ENCODE assay signal across 28 cellular contexts in genomic region chr12:131510431-131510830, GRCh38.
A peak's percentile ranks its signal among the peaks of the same experiment; 100 is the strongest.
DNase-seq lines count a peak whose midpoint lies in the region; ATAC-seq, FAIRE-seq and TF ChIP-seq lines count a peak whose summit lies in the region.
"Had no signal": no experiment of that assay in that cellular context is flagged by ENCODE, and none has a peak within 500 bp of the region (broad histone marks: within the 10 kb centered on the region; RNA-seq: fewer than 3 reads in every experiment).

No MANE protein-coding gene starts in this region.

- H3K18ac ChIP-seq in H1 (ENCODE audit: extremely low read depth, low read length) = no peak overlapping the region

- POLR2A ChIA-PET in H1 (lab: Charles Lee; ENCODE audit: partially characterized antibody) = no interaction called here
- POLR2A ChIA-PET in RWPE1 (lab: Yijun Ruan, JAX; ENCODE audit: low non-redundant PET) = no interaction called here

- no peak overlapping the region for H2BK5ac ChIP-seq in H1 (ENCODE audit: low read depth, low read length)

- no peak overlapping the region for H3K4ac ChIP-seq in H1 (replicated peaks; ENCODE audit: insufficient read length, low read depth, low read length)

- no peak overlapping the region for H2BK15ac ChIP-seq in H1 (ENCODE audit: low read length)

- H3K4me1 Mint-ChIP-seq in stimulated activated naive CD8-positive, alpha-beta T cell treated with anti-CD3 and anti-CD28 coated beads, Interleukin-15, Interleukin-2, amounts not matched to agents 100 ng/mL and 50 ng/mL, for 24 hours (ENCODE audit: low read depth) = peaks cover 14% of the 10 kb centered on the region

- H3K9me3 ChIP-seq in H1 (ENCODE audit: insufficient read depth in 2 of 2, low read depth in 1 of 2, low read length in 1 of 2) = no peaks in the 10 kb centered on the region
- H3K9me3 ChIP-seq: SJSA1 had no signal

- H3K23ac ChIP-seq in H1 (ENCODE audit: insufficient read length) = no peak overlapping the region

- H4K8ac ChIP-seq in H1 (ENCODE audit: extremely low read depth, insufficient read depth, low read length) = no peak overlapping the region

- H3K27me3 Mint-ChIP-seq in stimulated activated naive CD8-positive, alpha-beta T cell treated with anti-CD3 and anti-CD28 coated beads, Interleukin-15, Interleukin-2, amounts not matched to agents 100 ng/mL and 50 ng/mL, for 24 hours = peaks cover 4% of the 10 kb centered on the region

- H3K27me3 ChIP-seq in H1 (replicated peaks in 1 of 4; ENCODE audit: control insufficient read depth in 3 of 4, extremely low read depth in 1 of 4, insufficient read depth in 3 of 4, low read length in 3 of 4) = no peaks in the 10 kb centered on the region
- H3K27me3 ChIP-seq: SJSA1 had no signal

- H3K9ac ChIP-seq in H1 (replicated peaks in 1 of 4; ENCODE audit: extremely low read depth in 1 of 4, low read depth in 3 of 4, low read length in 3 of 4) = no peak overlapping the region
- H3K9ac ChIP-seq: GM23248 had no signal

- no peak overlapping the region for H2BK120ac ChIP-seq in H1 (replicated peaks; ENCODE audit: low read depth, low read length)

- no peak for ATAC-seq in stimulated activated naive CD8-positive, alpha-beta T cell treated with anti-CD3 and anti-CD28 coated beads, Interleukin-15, Interleukin-2, amounts not matched to agents 100 U/mL and 50 U/mL, for 24 hours
- ATAC-seq: K562, Right ventricle myocardium inferior had no signal

- H3K79me1 ChIP-seq in H1 (ENCODE audit: low read depth, low read length) = no peaks in the 10 kb centered on the region

- H3K36me3 Mint-ChIP-seq in stimulated activated naive CD8-positive, alpha-beta T cell treated with anti-CD3 and anti-CD28 coated beads, Interleukin-15, Interleukin-2, amounts not matched to agents 100 ng/mL and 50 ng/mL, for 24 hours (ENCODE audit: low read depth) = peaks cover 4% of the 10 kb centered on the region
- H3K36me3 Mint-ChIP-seq: T-cell had no signal

- H3K27ac ChIP-seq in H1 (ENCODE audit: low read depth, low read length) (no peak overlapping the region), RWPE1 (no peak overlapping the region), substantia nigra (ENCODE audit: low read depth, low read length, poor library complexity, severe bottlenecking) (no peak overlapping the region)
- H3K27ac ChIP-seq: C4-2B, GM23248, SJSA1 had no signal

- CTCF ChIA-PET in H1 (lab: Charles Lee; ENCODE audit: partially characterized antibody) (no interaction called here), RWPE1 (lab: Yijun Ruan, JAX) (no interaction called here)

- H4K91ac ChIP-seq in H1 (replicated peaks; ENCODE audit: insufficient read length, low read length) = no peak overlapping the region

- peaks cover 6% of the 10 kb centered on the region for H3K9me3 Mint-ChIP-seq in stimulated activated naive CD8-positive, alpha-beta T cell treated with anti-CD3 and anti-CD28 coated beads, Interleukin-15, Interleukin-2, amounts not matched to agents 100 ng/mL and 50 ng/mL, for 24 hours
- H3K9me3 Mint-ChIP-seq: H9 had no signal

- peak overlapping the region; percentile 28 for H3K27ac Mint-ChIP-seq in stimulated activated naive CD8-positive, alpha-beta T cell treated with anti-CD3 and anti-CD28 coated beads, Interleukin-15, Interleukin-2, amounts not matched to agents 100 ng/mL and 50 ng/mL, for 24 hours

- 85% methylated on average over 4 of the region's 4 CpGs; no CpG with 5 or more reads in 1 of the 2 experiments for WGBS in H1 (ENCODE audit: extremely low coverage in 1 of 2, insufficient coverage in 1 of 2, insufficient read length in 1 of 2, insufficient replicate concordance in 2 of 2, low coverage in 1 of 2, low lambda C conversion rate in 2 of 2, missing lambda C conversion rate in 1 of 2), 2 experiments

- H4K5ac ChIP-seq in H1 (ENCODE audit: insufficient read length, low read depth, low read length) = no peak overlapping the region

- H3K23me2 ChIP-seq in H1 (ENCODE audit: low read depth, low read length) = no peaks in the 10 kb centered on the region

- no peak overlapping the region for H3K56ac ChIP-seq in H1 (replicated peaks; ENCODE audit: insufficient read length, low read depth, low read length)

- 0 out of 2 replicates have a peak overlapping the region, but pooled peaks have one; percentile 9 for H2BK12ac ChIP-seq in H1 (ENCODE audit: low read depth, low read length)

- H3K14ac ChIP-seq in H1 (ENCODE audit: insufficient read length) = no peak overlapping the region

- no peak overlapping the region for H3K4me3 Mint-ChIP-seq in stimulated activated naive CD8-positive, alpha-beta T cell treated with anti-CD3 and anti-CD28 coated beads, Interleukin-15, Interleukin-2, amounts not matched to agents 100 ng/mL and 50 ng/mL, for 24 hours
- H3K4me3 Mint-ChIP-seq: H9 had no signal

- no peak overlapping the region for H2AFZ ChIP-seq in H1 (ENCODE audit: low read length)
- H2AFZ ChIP-seq: GM23248 had no signal

- no peak for TF ChIP-seq CTCF in H1 (IDR thresholded peaks at IDR 0.05; ENCODE audit: control extremely low read depth in 1 of 3, insufficient read depth in 1 of 3, low read depth in 1 of 3, low read length in 3 of 3)
- TF ChIP-seq CTCF in RWPE1 (conservative IDR thresholded peaks at IDR 0.05; ENCODE audit: low read depth) = no peak

- TF ChIP-seq POLR2A in H1 (IDR thresholded peaks at IDR 0.05; ENCODE audit: control extremely low read depth in 1 of 2, low read depth in 2 of 2, low read length in 2 of 2) = no peak

- no peak overlapping the region for H3K4me3 ChIP-seq in H1 (ENCODE audit: extremely low read depth in 1 of 4, insufficient read depth in 2 of 4, low read depth in 3 of 4, low read length in 4 of 4)
- H3K4me3 ChIP-seq: GM23248, K562, SJSA1 had no signal

- H2BK20ac ChIP-seq in H1 (ENCODE audit: low read length) = no peak overlapping the region

- H3K4me1 ChIP-seq in H1 (replicated peaks in 1 of 4; ENCODE audit: control insufficient read depth in 3 of 4, insufficient read depth in 4 of 4, low read length in 3 of 4) = peaks cover 0 to 10% (median 5%) of the 10 kb centered on the region in 4 experiments; a peak in 5 of 7 replicates
- H3K4me1 ChIP-seq: SJSA1 had no signal

- FAIRE-seq in H1 (lab: Jason Lieb, UNC) = no peak
- FAIRE-seq: A204.1, HTR-8/SVneo, K562 had no signal

- H3K4me2 ChIP-seq in H1 (ENCODE audit: insufficient read depth in 1 of 2, low read depth in 2 of 2, low read length in 2 of 2) = no peak overlapping the region

- no peak for TF ChIP-seq RAD21 in H1 (IDR thresholded peaks at IDR 0.05 in 1 of 2, conservative IDR thresholded peaks at IDR 0.05 in 1 of 2; ENCODE audit: low read depth in 2 of 2, low read length in 2 of 2)

- H4K20me1 ChIP-seq in H1 (replicated peaks in 1 of 2; ENCODE audit: control insufficient read depth in 1 of 2, insufficient read depth in 2 of 2, low read length in 2 of 2) = no peaks in the 10 kb centered on the region

- no peaks in the 10 kb centered on the region for H3K36me3 ChIP-seq in H1 (ENCODE audit: control insufficient read depth in 2 of 4, insufficient read depth in 4 of 4, low read length in 3 of 4)
- H3K36me3 ChIP-seq: SJSA1 had no signal

- no peaks in the 10 kb centered on the region for H3K79me2 ChIP-seq in H1 (ENCODE audit: control insufficient read depth in 1 of 2, insufficient read depth in 2 of 2, low read length in 2 of 2)

- no peak for DNase-seq in stimulated activated naive CD8-positive, alpha-beta T cell treated with anti-CD3 and anti-CD28 coated beads, Interleukin-15, Interleukin-2, amounts not matched to agents 100 U/mL and 50 U/mL, for 24 hours
- DNase-seq in NCI-H1694 treated with DMSO at 0.1 percent for 48 hours (lab: John Stamatoyannopoulos, UW) = peak; percentile 37
- DNase-seq in H1 (ENCODE audit: low read depth in 1 of 2, low spot score in 2 of 2) = no peak
- no peak for DNase-seq in RWPE1 (ENCODE audit: low spot score)
- DNase-seq in GDM1 (lab: John Stamatoyannopoulos, UW) = no peak
- no peak for DNase-seq in SIG-M5 treated with dmso at 0.1 percent for 504 hours (lab: John Stamatoyannopoulos, UW; ENCODE audit: unreplicated experiment)
- DNase-seq in substantia nigra (lab: John Stamatoyannopoulos, UW) = no peak
- DNase-seq: CD8-positive, alpha-beta memory T cell; DMS153; DND-41; GM23248; H9; NCI-H1048; NCI-H1417; NCI-H187; NCI-H2107; NCI-H446; NCI-H524 treated with DMSO at 0.1 percent for 48 hours; NCI-H774; PC-3; T-cell had no signal

- TF ChIP-seq EP300 in H1 (IDR thresholded peaks at IDR 0.05; ENCODE audit: borderline replicate concordance in 1 of 2, low read depth in 2 of 2, low read length in 2 of 2) = no peak

- H2AK5ac ChIP-seq in H1 (ENCODE audit: low read depth, low read length) = no peak overlapping the region

TF ChIP-seq in H1, 55 proteins besides CTCF, POLR2A, EP300 and RAD21:
- TF ChIP-seq RNF2 (IDR thresholded peaks at IDR 0.05; ENCODE audit: borderline replicate concordance, low read depth, low read length, missing control alignments, poor library complexity, severe bottlenecking) = no peak
- no peak for TF ChIP-seq CHD1 (IDR thresholded peaks at IDR 0.05; ENCODE audit: low read depth, low read length)
- TF ChIP-seq TBP (IDR thresholded peaks at IDR 0.05; ENCODE audit: low read depth, low read length) = no peak
- no peak for TF ChIP-seq KDM1A (IDR thresholded peaks at IDR 0.05; ENCODE audit: borderline replicate concordance, low read length)
- TF ChIP-seq TEAD4 (IDR thresholded peaks at IDR 0.05; ENCODE audit: low read depth, low read length) = no peak
- TF ChIP-seq SIN3A (conservative IDR thresholded peaks at IDR 0.05 in 1 of 2, IDR thresholded peaks at IDR 0.05 in 1 of 2; ENCODE audit: low read depth in 1 of 2, low read length in 2 of 2) = no peak
- no peak for TF ChIP-seq RBBP5 (IDR thresholded peaks at IDR 0.05; ENCODE audit: borderline replicate concordance, low read depth, low read length)
- TF ChIP-seq GTF2F1 (IDR thresholded peaks at IDR 0.05; ENCODE audit: borderline replicate concordance, low read depth, low read length) = no peak
- TF ChIP-seq FOSL1 (IDR thresholded peaks at IDR 0.05; ENCODE audit: insufficient read depth, low read depth, low read length) = no peak
- TF ChIP-seq SUZ12 (IDR thresholded peaks at IDR 0.05; ENCODE audit: low read length) = no peak
TF ChIP-seq in H1: peak in this region for 0.
